21 cellular contexts compared by ENCODE assay signal in the genomic region with DNA sequence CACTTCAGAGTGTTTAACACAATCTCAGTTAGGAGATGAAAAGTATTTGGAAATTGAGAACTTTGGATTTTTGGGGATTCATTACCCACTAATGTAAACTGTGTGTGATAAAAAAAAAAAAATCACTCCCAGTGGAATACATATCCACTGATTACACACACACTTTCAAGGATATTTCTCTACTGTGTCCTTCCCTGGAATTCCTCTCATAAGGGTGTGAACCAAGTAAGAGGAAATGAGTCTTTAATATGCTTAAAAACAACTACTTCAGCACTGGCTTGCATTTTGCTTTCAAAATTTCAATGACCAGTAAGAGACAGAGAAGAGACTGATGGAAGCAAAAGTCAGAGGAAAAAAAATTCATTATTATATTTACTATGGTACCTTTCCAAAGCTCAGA. TPM values are rescaled to one million over a fixed set of nuclear protein-coding genes. Genes with fewer than 3 reads are reported as not detected.
A peak's percentile ranks its signal among the peaks of the same experiment; 100 is the strongest.
DNase-seq lines count a peak whose midpoint lies in the region; ATAC-seq, FAIRE-seq and TF ChIP-seq lines count a peak whose summit lies in the region.
"Had no signal": no experiment of that assay in that cellular context is flagged by ENCODE, and none has a peak within 500 bp of the region (broad histone marks: within the 10 kb centered on the region; RNA-seq: fewer than 3 reads in every experiment).

No MANE protein-coding gene starts in this region.

- H3K27me3 ChIP-seq in heart left ventricle: no peaks in the 10 kb centered on the region
- H3K27me3 ChIP-seq in GM23248 (replicated peaks; ENCODE audit: insufficient read depth): no peaks in the 10 kb centered on the region
- H3K27me3 ChIP-seq in endothelial cell of umbilical vein (ENCODE audit: control insufficient read depth in 2 of 2, insufficient read depth in 2 of 2, low read length in 2 of 2): no peaks in the 10 kb centered on the region
- no peaks in the 10 kb centered on the region for H3K27me3 ChIP-seq in spleen (replicated peaks in 1 of 7)
- H3K27me3 ChIP-seq in stomach: no peaks in the 10 kb centered on the region
- H3K27me3 ChIP-seq: BLaER1 had no signal

- H4K20me1 ChIP-seq in GM23248 (ENCODE audit: insufficient read depth) (no peaks in the 10 kb centered on the region), endothelial cell of umbilical vein (replicated peaks; ENCODE audit: control insufficient read depth, extremely low read depth, insufficient read depth, low read length) (no peaks in the 10 kb centered on the region)
- H4K20me1 ChIP-seq: BLaER1 had no signal

- H3K79me2 ChIP-seq in GM23248 (ENCODE audit: insufficient read depth) (no peaks in the 10 kb centered on the region), endothelial cell of umbilical vein (ENCODE audit: control insufficient read depth, insufficient read depth, low read length) (no peaks in the 10 kb centered on the region)

- BruUV-seq in endothelial cell of umbilical vein (replicated peaks; lab: Mats Ljungman, UMichigan): no TSS peak

- H3K4me2 ChIP-seq in GM23248 (ENCODE audit: unreplicated experiment) (peak overlapping the region; percentile 24), endothelial cell of umbilical vein (ENCODE audit: insufficient read depth, low read length) (peak overlapping the region; percentile 86)
- H3K4me2 ChIP-seq: BLaER1 had no signal

- no peaks in the 10 kb centered on the region for H3K9me2 ChIP-seq in GM23248 (ENCODE audit: insufficient read depth)

- H3K4me1 ChIP-seq in heart left ventricle: peaks cover 0 to 6% (median 0%) of the 10 kb centered on the region in 12 donors
- H3K4me1 ChIP-seq in GM23248 (ENCODE audit: insufficient read depth): peaks cover 18% of the 10 kb centered on the region
- peaks cover 44% of the 10 kb centered on the region for H3K4me1 ChIP-seq in endothelial cell of umbilical vein (ENCODE audit: control insufficient read depth, extremely low read depth, insufficient read depth, low read length)
- peaks cover 0 to 13% (median 2%) of the 10 kb centered on the region in 6 donors for H3K4me1 ChIP-seq in spleen
- H3K4me1 ChIP-seq in stomach: no peaks in the 10 kb centered on the region
- H3K4me1 ChIP-seq: BLaER1 had no signal

- H3K4me3 ChIP-seq in heart left ventricle: no peak overlapping the region
- H3K4me3 ChIP-seq in GM23248: no peak overlapping the region
- peak overlapping the region in 1 of 3 experiments; percentile 15 for H3K4me3 ChIP-seq in endothelial cell of umbilical vein (replicated peaks in 1 of 3; ENCODE audit: insufficient read depth in 1 of 3, low read depth in 1 of 3, low read length in 3 of 3)
- no peak overlapping the region for H3K4me3 ChIP-seq in spleen
- no peak overlapping the region for H3K4me3 ChIP-seq in stomach
- H3K4me3 ChIP-seq: BLaER1, K562 had no signal

- in situ Hi-C loops in GM23248 (cut with MboI): no loop called here

- TF ChIP-seq CTCF in heart left ventricle (IDR thresholded peaks at IDR 0.05): no peak
- TF ChIP-seq CTCF in endothelial cell of umbilical vein (IDR thresholded peaks at IDR 0.05; ENCODE audit: extremely low read depth in 1 of 2, insufficient read depth in 1 of 2, low read depth in 1 of 2, low read length in 2 of 2): no peak
- TF ChIP-seq CTCF in spleen (IDR thresholded peaks at IDR 0.05 in 8 of 11, conservative IDR thresholded peaks at IDR 0.05 in 3 of 11): no peak
- no peak for TF ChIP-seq CTCF in stomach (IDR thresholded peaks at IDR 0.05)

- H3K9me3 ChIP-seq in heart left ventricle (no peaks in the 10 kb centered on the region), GM23248 (ENCODE audit: low read depth) (no peaks in the 10 kb centered on the region), endothelial cell of umbilical vein (replicated peaks; ENCODE audit: control insufficient read depth, insufficient read depth, low read length) (no peaks in the 10 kb centered on the region), spleen (peaks cover 0 to 4% (median 0%) of the 10 kb centered on the region in 8 donors), stomach (no peaks in the 10 kb centered on the region)
- H3K9me3 ChIP-seq: BLaER1 had no signal

- TF ChIP-seq EP300 in stomach (IDR thresholded peaks at IDR 0.05): no peak

- no peaks in the 10 kb centered on the region for H3K36me3 ChIP-seq in heart left ventricle
- H3K36me3 ChIP-seq in GM23248 (ENCODE audit: low read depth): no peaks in the 10 kb centered on the region
- H3K36me3 ChIP-seq in endothelial cell of umbilical vein (ENCODE audit: control insufficient read depth in 2 of 2, extremely low read depth in 1 of 2, insufficient read depth in 2 of 2, low read length in 2 of 2): no peaks in the 10 kb centered on the region
- H3K36me3 ChIP-seq in spleen: no peaks in the 10 kb centered on the region
- no peaks in the 10 kb centered on the region for H3K36me3 ChIP-seq in stomach
- H3K36me3 ChIP-seq: BLaER1 had no signal

- no peak for DNase-seq in heart left ventricle
- DNase-seq in left cardiac atrium: no peak
- peak; percentile 11 for DNase-seq in GM23248
- peak; percentile 77 for DNase-seq in endothelial cell of umbilical vein (ENCODE audit: low read depth, low spot score)
- DNase-seq in spleen: no peak
- DNase-seq in NCI-H128 (lab: John Stamatoyannopoulos, UW; ENCODE audit: unreplicated experiment): no peak
- no peak for DNase-seq in stomach
- DNase-seq: 8988T; CD4-positive, alpha-beta memory T cell; DMS153; NCI-H1105; NCI-H1694; NCI-H510A treated with DMSO at 0.1 percent for 48 hours; NCI-H82; SIG-M5 had no signal

- CTCF ChIA-PET in endothelial cell of umbilical vein (lab: Charles Lee): interaction anchor here (1.4 to 4.5 kb wide), 3 partner anchors 23 to 188 kb away, joined by 3 to 29 read pairs (median 27); a partner anchor contains a TSS

- peak in 3 of 4 donors; percentile 39 to 76 (median 47) for ATAC-seq in heart left ventricle
- no peak for ATAC-seq in left cardiac atrium
- ATAC-seq in HG02973 (IDR thresholded peaks at IDR 0.05; ENCODE audit: unreplicated experiment): no peak
- ATAC-seq: K562 had no signal

- POLR2A ChIA-PET in endothelial cell of umbilical vein (lab: Charles Lee): no interaction called here

- H3K9ac ChIP-seq in GM23248 (no peak overlapping the region), endothelial cell of umbilical vein (replicated peaks; ENCODE audit: extremely low read depth, insufficient read depth, low read length) (no peak overlapping the region)
- H3K9ac ChIP-seq: BLaER1 had no signal

- no peaks in the 10 kb centered on the region for H3K9me1 ChIP-seq in endothelial cell of umbilical vein (replicated peaks; ENCODE audit: control insufficient read depth, extremely low read depth, insufficient read depth, low read length)

- dilution Hi-C loops in endothelial cell of umbilical vein (cut with MboI; ENCODE audit: extremely low pct_ligation_motif_present, low sequenced_read_pairs): no loop called here

- TF ChIP-seq POLR2A in heart left ventricle (IDR thresholded peaks at IDR 0.05) (no peak), endothelial cell of umbilical vein (IDR thresholded peaks at IDR 0.05; ENCODE audit: low read depth, low read length) (no peak), spleen (IDR thresholded peaks at IDR 0.05) (no peak), stomach (IDR thresholded peaks at IDR 0.05) (no peak)

- peak; percentile 42 for FAIRE-seq in endothelial cell of umbilical vein (lab: Jason Lieb, UNC)
- FAIRE-seq: GM12891, GM19239, H1, K562 had no signal

- H3K27ac ChIP-seq in heart left ventricle (peak overlapping the region in 2 of 12 donors; percentile 24 to 30), GM23248 (no peak overlapping the region), endothelial cell of umbilical vein (ENCODE audit: insufficient read depth, low read depth, low read length) (peak overlapping the region; percentile 36), spleen (peak overlapping the region in 7 of 8 donors; percentile 36 to 69 (median 60)), stomach (no peak overlapping the region)
- H3K27ac ChIP-seq: BLaER1 had no signal

- H2AFZ ChIP-seq in GM23248: peak overlapping the region; percentile 16; the same call in 1 of the 2 replicates
- H2AFZ ChIP-seq in endothelial cell of umbilical vein (ENCODE audit: low read depth, low read length): no peak overlapping the region

- intact Hi-C loops in heart left ventricle (cut with DNase I) (loop anchor here in 1 of 10 donors (10.0 kb wide), 1 partner anchor 118 kb away; no protein-coding TSS in a partner anchor), left cardiac atrium (cut with DNase I) (no loop called here), endothelial cell of umbilical vein (cut with micrococcal nuclease) (loop anchor here (1.0 kb wide), 1 partner anchor 48 kb away; no protein-coding TSS in a partner anchor), spleen (cut with DNase I; ENCODE audit: low total_unique reads) (no loop called here), stomach (cut with DNase I; ENCODE audit: low total_unique reads) (no loop called here)

- H3F3A ChIP-seq in GM23248 (ENCODE audit: insufficient read depth): peaks cover 6% of the 10 kb centered on the region; the same call in 1 of the 2 replicates

RNA-seq across cellular contexts. Expression of a gene that starts 24.5 kb away (rescaled TPM):
- total RNA-seq in heart left ventricle: 10 to 100 TPM in 8 of 9 donors, 1 to 10 TPM in 1; 8.4 to 20.8 (median 15.8) TPM
- polyA plus RNA-seq in heart left ventricle: 10 to 100 TPM; 13.6 to 13.7 TPM
- 10 to 100 TPM; 13.4 to 13.9 TPM for total RNA-seq in left cardiac atrium
- under 0.01 and 0.11 TPM in 2 replicates for total RNA-seq in GM23248 (2014; rRNA removed; shearing (Covaris generic))
- 0.42 TPM in 1 of 2 replicates, not detected in the other for polyA plus RNA-seq in GM23248 (2016; fragmentation: Nextera tagmentation; extraction: Ambion mirVana)
- total RNA-seq in endothelial cell of umbilical vein: 106 and 119 TPM in 2 replicates
- 103 and 110 TPM in 2 replicates for polyA plus RNA-seq in endothelial cell of umbilical vein
- polyA plus RNA-seq in endothelial cell of umbilical vein (2011; cell fraction: cytosol; rRNA removed): 88.0 and 93.5 TPM in 2 replicates
- polyA plus RNA-seq in endothelial cell of umbilical vein (2011; cell fraction: nucleus; rRNA removed): 108 and 121 TPM in 2 replicates
- 61.9 and 87.5 TPM in 2 replicates for polyA plus RNA-seq in endothelial cell of umbilical vein (2012)
- 188 and 189 TPM in 2 replicates for polyA minus RNA-seq in endothelial cell of umbilical vein
- not detected for polyA minus RNA-seq in endothelial cell of umbilical vein (2011; cell fraction: cytosol; rRNA and poly(A)+ RNA removed)
- polyA minus RNA-seq in endothelial cell of umbilical vein (2011; cell fraction: nucleus; rRNA and poly(A)+ RNA removed): 138 and 188 TPM in 2 replicates
- total RNA-seq in spleen: 10 to 100 TPM; 26.9 to 67.4 (median 62.7) TPM
- 10 to 100 TPM in 2 of 3 donors, 1 to 10 TPM in 1; 8.8 to 25.3 (median 11.3) TPM for polyA plus RNA-seq in spleen
- 10 to 100 TPM in 1 of 5 donors, 1 to 10 TPM in 3, under 1 TPM in 1; 0.29 to 18.5 (median 4.5) TPM for total RNA-seq in stomach
- polyA plus RNA-seq in stomach: 1 to 10 TPM; 1.1 to 3.1 (median 2.1) TPM
- total RNA-seq: CD4-positive, alpha-beta memory T cell had no signal
- polyA plus RNA-seq: CD4-positive, alpha-beta memory T cell had no signal

RNA-seq across cellular contexts. Expression of a gene that starts 36.1 kb away (rescaled TPM):
- total RNA-seq in heart left ventricle (100 to 1,000 TPM in 6 of 9 donors, 10 to 100 TPM in 3; 60.9 to 178 (median 128) TPM), left cardiac atrium (100 to 1,000 TPM in 1 of 2 donors, 10 to 100 TPM in 1; 93.4 to 112 TPM), endothelial cell of umbilical vein (43.6 and 52.3 TPM in 2 replicates), spleen (100 to 1,000 TPM; 171 to 336 (median 316) TPM), stomach (100 to 1,000 TPM in 4 of 5 donors, 10 to 100 TPM in 1; 77.2 to 279 (median 167) TPM)
- polyA plus RNA-seq in heart left ventricle (10 to 100 TPM; 25.0 to 76.4 TPM), GM23248 (2016; fragmentation: Nextera tagmentation; extraction: Ambion mirVana) (27.1 and 29.2 TPM in 2 replicates), endothelial cell of umbilical vein (26.5 and 27.0 TPM in 2 replicates), spleen (10 to 100 TPM; 27.8 to 48.4 (median 35.7) TPM), stomach (10 to 100 TPM; 12.8 to 13.6 (median 13.5) TPM)
- total RNA-seq in GM23248 (2014; rRNA removed; shearing (Covaris generic)): 95.4 and 129 TPM in 2 replicates
- 22.0 and 23.2 TPM in 2 replicates for polyA plus RNA-seq in endothelial cell of umbilical vein (2011; cell fraction: cytosol; rRNA removed)
- 65.8 and 73.1 TPM in 2 replicates for polyA plus RNA-seq in endothelial cell of umbilical vein (2011; cell fraction: nucleus; rRNA removed)
- 16.1 and 20.0 TPM in 2 replicates for polyA plus RNA-seq in endothelial cell of umbilical vein (2012)
- polyA minus RNA-seq in endothelial cell of umbilical vein: 151 and 182 TPM in 2 replicates
- polyA minus RNA-seq in endothelial cell of umbilical vein (2011; cell fraction: cytosol; rRNA and poly(A)+ RNA removed): 1.1 TPM
- polyA minus RNA-seq in endothelial cell of umbilical vein (2011; cell fraction: nucleus; rRNA and poly(A)+ RNA removed): 169 and 173 TPM in 2 replicates

Comparison
In these comparisons a context has a peak if more than half of its experiments do, and no peak if none do; other contexts are left out.
1. ATAC-seq: peak in heart left ventricle (3 of 4); none in left cardiac atrium (0 of 2) and HG02973 (single experiment).
2. DNase-seq: peak in GM23248 (single experiment) and endothelial cell of umbilical vein (single experiment); none in heart left ventricle (0 of 5), left cardiac atrium (single experiment), spleen (single experiment), NCI-H128 (single experiment) and stomach (single experiment).
3. H3K27ac ChIP-seq: peak in endothelial cell of umbilical vein (single experiment) and spleen (7 of 8); none in GM23248 (single experiment) and stomach (0 of 5).